Comparison of ENCODE assay signal across 16 cellular contexts in genomic region chr6:129055796-129056195, GRCh38.
"Had no signal": no experiment of that assay in that cellular context is flagged by ENCODE, and none has a peak within 500 bp of the region (broad histone marks: within the 10 kb centered on the region; RNA-seq: fewer than 3 reads in every experiment).

No MANE protein-coding gene starts in this region.

- H3K36me3 Mint-ChIP-seq: activated naive CD8-positive, alpha-beta T cell; natural killer cell; T-cell had no signal

- H3K36me3 ChIP-seq: adrenal gland had no signal

- H3K4me3 Mint-ChIP-seq: activated naive CD8-positive, alpha-beta T cell; activated T-cell treated with anti-CD3 and anti-CD28 coated beads, Interleukin-2, amount 50 U/mL, for 24 hours; natural killer cell; T-cell; T-helper 2 cell treated with Interferon-gamma antibody and Interleukin-4, amounts not matched to agents 5 μg/mL and 100 μg/mL, for 36 hours had no signal

- H3K9me3 Mint-ChIP-seq: activated T-cell treated with anti-CD3 and anti-CD28 coated beads, Interleukin-2, amount 50 U/mL, for 24 hours; activated T-helper 2 cell treated with anti-CD3 and anti-CD28 coated beads, Interferon-gamma antibody, Interleukin-2, Interleukin-4, amounts not matched to agents 10 μg/mL and 5 μg/mL and 100 μg/mL, durations not matched to agents 14 hours and 24 hours and 36 hours; natural killer cell; T-cell; T-helper 2 cell treated with Interferon-gamma antibody and Interleukin-4, amounts not matched to agents 5 μg/mL and 100 μg/mL, for 36 hours had no signal

- H3K4me1 Mint-ChIP-seq: natural killer cell, T-cell had no signal

- H3K4me3 ChIP-seq: adrenal gland had no signal

- H3K27ac Mint-ChIP-seq: activated naive CD8-positive, alpha-beta T cell; activated T-cell treated with anti-CD3 and anti-CD28 coated beads, Interleukin-2, amount 50 U/mL, for 24 hours; activated T-helper 2 cell treated with anti-CD3 and anti-CD28 coated beads, Interferon-gamma antibody, Interleukin-2, Interleukin-4, amounts not matched to agents 10 μg/mL and 5 μg/mL and 100 μg/mL, durations not matched to agents 14 hours and 24 hours and 36 hours; natural killer cell; T-cell; T-helper 2 cell treated with Interferon-gamma antibody and Interleukin-4, amounts not matched to agents 5 μg/mL and 100 μg/mL, for 36 hours had no signal

- H3K27ac ChIP-seq: adrenal gland had no signal

- DNase-seq: activated naive CD4-positive, alpha-beta T cell; activated T-cell treated with anti-CD3 and anti-CD28 coated beads, Interleukin-2, amount 50 U/mL, for 24 hours; adrenal gland; cerebellar nuclear complex; erythroblast; foreskin melanocyte; left ventricle myocardium superior; midbrain; natural killer cell; retina; stimulated activated CD4-positive, alpha-beta T cell treated with anti-CD3 and anti-CD28 coated beads, Interleukin-4, amount 100 ng/mL, for 24 hours; stimulated activated naive CD8-positive, alpha-beta T cell treated with anti-CD3 and anti-CD28 coated beads, Interleukin-15, Interleukin-2, amounts not matched to agents 100 U/mL and 50 U/mL, for 24 hours; T-cell had no signal

- H3K9me3 ChIP-seq: adrenal gland had no signal

- H3K27me3 ChIP-seq: adrenal gland had no signal
